ENCODE assay signal across 12 cellular contexts in genomic region chr4:73726000-73726399, GRCh38. TPM values are rescaled to one million over a fixed set of nuclear protein-coding genes. Genes with fewer than 3 reads are reported as not detected.
DNase-seq lines count a peak whose midpoint lies in the region; ATAC-seq, FAIRE-seq and TF ChIP-seq lines count a peak whose summit lies in the region.
"Had no signal": no experiment of that assay in that cellular context is flagged by ENCODE, and none has a peak within 500 bp of the region (broad histone marks: within the 10 kb centered on the region; RNA-seq: fewer than 3 reads in every experiment).

No MANE protein-coding gene starts in this region.

- H3K27me3 ChIP-seq in keratinocyte (ENCODE audit: control insufficient read depth, extremely low read depth, insufficient read depth, low read length): no peaks in the 10 kb centered on the region

- dilution Hi-C loops in keratinocyte (cut with MboI; ENCODE audit: extremely low pct_ligation_motif_present, low sequenced_read_pairs): no loop called here

- H3K36me3 Mint-ChIP-seq in naive thymus-derived CD8-positive, alpha-beta T cell: no peaks in the 10 kb centered on the region

- H3K9ac ChIP-seq in keratinocyte (ENCODE audit: control insufficient read depth, extremely low read depth, insufficient read depth, low read length): peak overlapping the region; percentile 5

- H3K9me3 Mint-ChIP-seq in naive thymus-derived CD8-positive, alpha-beta T cell: no peaks in the 10 kb centered on the region

- ATAC-seq in naive thymus-derived CD8-positive, alpha-beta T cell: no peak
- no peak for ATAC-seq in HG03342 (IDR thresholded peaks at IDR 0.05; ENCODE audit: unreplicated experiment)

- H3K9me3 ChIP-seq in keratinocyte (ENCODE audit: control insufficient read depth, low read depth, low read length): no peaks in the 10 kb centered on the region

- no peaks in the 10 kb centered on the region for H3K36me3 ChIP-seq in keratinocyte (ENCODE audit: control insufficient read depth in 2 of 2, extremely low read depth in 1 of 2, insufficient read depth in 2 of 2, low read length in 2 of 2)

- no peaks in the 10 kb centered on the region for H4K20me1 ChIP-seq in keratinocyte (ENCODE audit: control insufficient read depth, extremely low read depth, insufficient read depth, low read length)

- H3K4me1 ChIP-seq in keratinocyte (ENCODE audit: control insufficient read depth, extremely low read depth, insufficient read depth, low read length): peaks cover 35% of the 10 kb centered on the region

- H3K4me3 Mint-ChIP-seq in naive thymus-derived CD8-positive, alpha-beta T cell: no peak overlapping the region

- H3K79me2 ChIP-seq in keratinocyte (ENCODE audit: control insufficient read depth, insufficient read depth, low read length): no peaks in the 10 kb centered on the region

- H3K4me3 ChIP-seq in keratinocyte (ENCODE audit: control insufficient read depth in 2 of 3, extremely low read depth in 1 of 3, insufficient read depth in 2 of 3, low read depth in 1 of 3, low read length in 3 of 3): no peak overlapping the region

- H3K27ac Mint-ChIP-seq in naive thymus-derived CD8-positive, alpha-beta T cell: no peak overlapping the region

- FAIRE-seq in keratinocyte (lab: Jason Lieb, UNC): peak; percentile 92

- DNase-seq in A172 (ENCODE audit: low spot score) (peak; percentile 79), HPDE6-E6E7 (ENCODE audit: extremely low spot score) (peak; percentile 48), astrocyte of the hippocampus (ENCODE audit: low read depth, low spot score) (peak; percentile 93), keratinocyte (ENCODE audit: low read depth, low spot score) (no peak), COR-L47 (lab: John Stamatoyannopoulos, UW) (no peak), mucosa of gallbladder (ENCODE audit: low spot score) (no peak)
- no peak for DNase-seq in naive thymus-derived CD8-positive, alpha-beta T cell
- DNase-seq: activated CD4-positive, alpha-beta T cell treated with anti-CD3 and anti-CD28 coated beads for 1 hour; GOT3; NCI-H774 had no signal

- POLR2A ChIA-PET in naive thymus-derived CD8-positive, alpha-beta T cell (lab: Charles Lee): no interaction called here

- no peaks in the 10 kb centered on the region for H3K27me3 Mint-ChIP-seq in naive thymus-derived CD8-positive, alpha-beta T cell

- no peak overlapping the region for H2AFZ ChIP-seq in keratinocyte (ENCODE audit: control insufficient read depth, low read length)

- H3K4me2 ChIP-seq in keratinocyte (ENCODE audit: control insufficient read depth, extremely low read depth, insufficient read depth, low read depth, low read length): no peak overlapping the region

- H3K4me1 Mint-ChIP-seq in naive thymus-derived CD8-positive, alpha-beta T cell: no peaks in the 10 kb centered on the region

- no peaks in the 10 kb centered on the region for H3K9me1 ChIP-seq in keratinocyte (ENCODE audit: control insufficient read depth, extremely low read depth, insufficient read depth, low read length)

- TF ChIP-seq CTCF in keratinocyte (optimal IDR thresholded peaks at IDR 0.05 in 1 of 3, IDR thresholded peaks at IDR 0.05 in 1 of 3, conservative IDR thresholded peaks at IDR 0.05 in 1 of 3; ENCODE audit: extremely low read depth in 1 of 3, insufficient read depth in 2 of 3, low read length in 3 of 3): no peak

- H3K27ac ChIP-seq in keratinocyte (ENCODE audit: control insufficient read depth, insufficient read depth, low read length): peak overlapping the region; percentile 71
- H3K27ac ChIP-seq: C4-2B had no signal

RNA-seq across cellular contexts. Expression of gene CXCL8, which starts 14.4 kb away (rescaled TPM):
- 0.09 TPM in 1 of 2 replicates, not detected in the other for total RNA-seq in A172 (2014; rRNA removed; shearing (Covaris generic))
- polyA plus RNA-seq in keratinocyte: 2.7 to 65.4 TPM (median 23.4 TPM) in 3 replicates
- 5.1 TPM for polyA plus RNA-seq in keratinocyte (2011; ENCODE audit: low read depth)
- 7.6 and 11.8 TPM in 2 replicates for polyA plus RNA-seq in keratinocyte (2011; cell fraction: cytosol; rRNA removed)
- 56.0 and 72.0 TPM in 2 replicates for polyA plus RNA-seq in keratinocyte (2011; cell fraction: nucleus; rRNA removed)
- 3.7 and 8.9 TPM in 2 replicates for polyA plus RNA-seq in keratinocyte (2012; ENCODE audit: low replicate concordance)
- 4.8 to 21.1 TPM (median 11.8 TPM) in 3 replicates for polyA minus RNA-seq in keratinocyte
- polyA minus RNA-seq in keratinocyte (2011; cell fraction: cytosol; rRNA and poly(A)+ RNA removed): 2.3 TPM
- 29.4 and 69.4 TPM in 2 replicates for polyA minus RNA-seq in keratinocyte (2011; cell fraction: nucleus; rRNA and poly(A)+ RNA removed)
- total RNA-seq in naive thymus-derived CD8-positive, alpha-beta T cell: 1 to 10 TPM; 1.1 to 1.2 TPM
- polyA plus RNA-seq in naive thymus-derived CD8-positive, alpha-beta T cell: under 1 TPM in 2 of 3 donors, not detected in 1; 0.09 to 0.22 TPM
- total RNA-seq in mucosa of gallbladder: 0.92 TPM

Comparison
In these comparisons a context has a peak if more than half of its experiments do, and no peak if none do; other contexts are left out.
1. DNase-seq: peak in A172 (single experiment), HPDE6-E6E7 (single experiment) and astrocyte of the hippocampus (single experiment); none in keratinocyte (single experiment), naive thymus-derived CD8-positive, alpha-beta T cell (0 of 10), COR-L47 (single experiment) and mucosa of gallbladder (single experiment).